ENCODE assay signal across 23 cellular contexts in genomic region chr14:104635717-104636116, GRCh38. TPM values are rescaled to one million over a fixed set of nuclear protein-coding genes. Genes with fewer than 3 reads are reported as not detected.
DNase-seq lines count a peak whose midpoint lies in the region; ATAC-seq and TF ChIP-seq lines count a peak whose summit lies in the region.
"Had no signal": no experiment of that assay in that cellular context is flagged by ENCODE, and none has a peak within 500 bp of the region (broad histone marks: within the 10 kb centered on the region; RNA-seq: fewer than 3 reads in every experiment).

No MANE protein-coding gene starts in this region.

- H3K4me2 ChIP-seq in BLaER1: peak overlapping the region; percentile 84
- H3K4me2 ChIP-seq in neuronal stem cell (ENCODE audit: insufficient read depth, low read length, poor library complexity, severe bottlenecking): no peak overlapping the region
- H3K4me2 ChIP-seq: A549 had no signal

- H2BK5ac ChIP-seq in neuronal stem cell (ENCODE audit: low read length): no peak overlapping the region

- no peak overlapping the region for H4K91ac ChIP-seq in neuronal stem cell (ENCODE audit: low read depth, low read length, poor library complexity)

- TF ChIP-seq CTCF in foreskin keratinocyte (conservative IDR thresholded peaks at IDR 0.05): no peak

- no peaks in the 10 kb centered on the region for H3K36me3 Mint-ChIP-seq in stimulated activated naive B cell treated with anti-CD40 and anti-IgM and Interleukin-4, amounts not matched to agents 10 μg/mL and 1 μg/mL and 100 μg/mL, for 72 hours
- H3K36me3 Mint-ChIP-seq: CD4-positive, CD25-positive, alpha-beta regulatory T cell; CD8-positive, alpha-beta T cell had no signal

- H3K79me1 ChIP-seq in neuronal stem cell (ENCODE audit: low read depth, low read length): no peaks in the 10 kb centered on the region

- peaks cover 27 to 46% of the 10 kb centered on the region in 2 donors for H3K27me3 Mint-ChIP-seq in stimulated activated naive B cell treated with anti-CD40 and anti-IgM and Interleukin-4, amounts not matched to agents 10 μg/mL and 1 μg/mL and 100 μg/mL, for 72 hours
- H3K27me3 Mint-ChIP-seq in stimulated activated naive CD8-positive, alpha-beta T cell treated with anti-CD3 and anti-CD28 coated beads, Interleukin-15, amount 100 ng/mL, for 72 hours: peaks cover 24% of the 10 kb centered on the region

- WGBS in neuronal stem cell (ENCODE audit: extremely low coverage in 2 of 2, insufficient read length in 2 of 2, insufficient replicate concordance in 1 of 2), 2 donors: no CpG with 5 or more reads among the region's 14 CpGs

- H3K4me1 ChIP-seq in BLaER1 (peaks cover 78% of the 10 kb centered on the region), neuronal stem cell (ENCODE audit: control insufficient read depth in 2 of 2, insufficient read depth in 1 of 2, low read depth in 1 of 2, low read length in 2 of 2) (peaks cover 0 to 8% of the 10 kb centered on the region in 2 donors), foreskin keratinocyte (no peaks in the 10 kb centered on the region)
- H3K4me1 ChIP-seq: HAP-1 had no signal

- peak overlapping the region; percentile 28 for H3K14ac ChIP-seq in neuronal stem cell (ENCODE audit: low read length)

- peaks cover 7 to 11% of the 10 kb centered on the region in 2 donors for H3K4me1 Mint-ChIP-seq in stimulated activated naive B cell treated with anti-CD40 and anti-IgM and Interleukin-4, amounts not matched to agents 10 μg/mL and 1 μg/mL and 100 μg/mL, for 72 hours
- peaks cover 6% of the 10 kb centered on the region for H3K4me1 Mint-ChIP-seq in stimulated activated naive CD8-positive, alpha-beta T cell treated with anti-CD3 and anti-CD28 coated beads, Interleukin-15, amount 100 ng/mL, for 72 hours
- H3K4me1 Mint-ChIP-seq: CD4-positive, CD25-positive, alpha-beta regulatory T cell had no signal

- H3K4me3 ChIP-seq in BLaER1: no peak overlapping the region
- H3K4me3 ChIP-seq in H7 (ENCODE audit: insufficient read depth, low read depth, low read length): no peak overlapping the region
- no peak overlapping the region for H3K4me3 ChIP-seq in neuronal stem cell (ENCODE audit: low read length in 2 of 2)
- H3K4me3 ChIP-seq: A549, GM12878, GM23248, HAP-1 had no signal

- no peaks in the 10 kb centered on the region for H3K9me3 ChIP-seq in BLaER1
- no peaks in the 10 kb centered on the region for H3K9me3 ChIP-seq in neuronal stem cell (replicated peaks in 1 of 2; ENCODE audit: control insufficient read depth in 2 of 2, insufficient read depth in 1 of 2, low read depth in 1 of 2, low read length in 2 of 2)
- H3K9me3 ChIP-seq: A549, BE2C, Caco-2, HAP-1 had no signal

- H2BK120ac ChIP-seq in neuronal stem cell (ENCODE audit: low read depth, low read length): no peak overlapping the region

- no peak overlapping the region for H2AK5ac ChIP-seq in neuronal stem cell (ENCODE audit: low read depth, low read length)

- no peaks in the 10 kb centered on the region for H3K36me3 ChIP-seq in BLaER1
- no peaks in the 10 kb centered on the region for H3K36me3 ChIP-seq in H7 (replicated peaks; ENCODE audit: control insufficient read depth, insufficient read depth, low read length)
- H3K36me3 ChIP-seq in neuronal stem cell (replicated peaks in 1 of 2; ENCODE audit: control insufficient read depth in 2 of 2, insufficient read depth in 2 of 2, low read length in 2 of 2): no peaks in the 10 kb centered on the region
- H3K36me3 ChIP-seq: BE2C, HAP-1 had no signal

- no peaks in the 10 kb centered on the region for H3K27me3 ChIP-seq in BLaER1
- no peaks in the 10 kb centered on the region for H3K27me3 ChIP-seq in H7 (ENCODE audit: control insufficient read depth, insufficient read depth, low read length)
- H3K27me3 ChIP-seq in neuronal stem cell (ENCODE audit: control insufficient read depth in 3 of 3, insufficient read depth in 3 of 3, low read depth in 1 of 3, low read length in 3 of 3): peaks cover 0 to 50% (median 0%) of the 10 kb centered on the region in 3 experiments
- peaks cover 5% of the 10 kb centered on the region for H3K27me3 ChIP-seq in foreskin keratinocyte
- H3K27me3 ChIP-seq: BE2C had no signal

- H3K18ac ChIP-seq in neuronal stem cell (ENCODE audit: low read length): peak overlapping the region; percentile 72

- H4K20me1 ChIP-seq in BLaER1: no peaks in the 10 kb centered on the region

- H3K9me3 Mint-ChIP-seq in stimulated activated naive B cell treated with anti-CD40 and anti-IgM and Interleukin-4, amounts not matched to agents 10 μg/mL and 1 μg/mL and 100 μg/mL, for 72 hours: no peaks in the 10 kb centered on the region
- H3K9me3 Mint-ChIP-seq in stimulated activated naive CD8-positive, alpha-beta T cell treated with anti-CD3 and anti-CD28 coated beads, Interleukin-15, amount 100 ng/mL, for 72 hours: no peaks in the 10 kb centered on the region
- H3K9me3 Mint-ChIP-seq: CD4-positive, CD25-positive, alpha-beta regulatory T cell; CD8-positive, alpha-beta T cell; HFFc6 had no signal

- no peak overlapping the region for H4K8ac ChIP-seq in neuronal stem cell (ENCODE audit: low read depth, low read length)

- no peak overlapping the region for H3K4me3 Mint-ChIP-seq in stimulated activated naive B cell treated with anti-CD40 and anti-IgM and Interleukin-4, amounts not matched to agents 10 μg/mL and 1 μg/mL and 100 μg/mL, for 72 hours
- H3K4me3 Mint-ChIP-seq in stimulated activated naive CD8-positive, alpha-beta T cell treated with anti-CD3 and anti-CD28 coated beads, Interleukin-15, amount 100 ng/mL, for 72 hours: no peak overlapping the region
- H3K4me3 Mint-ChIP-seq: CD4-positive, CD25-positive, alpha-beta regulatory T cell; CD8-positive, alpha-beta T cell; HFFc6 had no signal

- H2AFZ ChIP-seq in neuronal stem cell (ENCODE audit: low read length): no peak overlapping the region
- H2AFZ ChIP-seq: GM23248 had no signal

- H2BK12ac ChIP-seq in neuronal stem cell (ENCODE audit: low read length): no peak overlapping the region

- H2BK15ac ChIP-seq in neuronal stem cell (ENCODE audit: low read length): peak overlapping the region; percentile 42

- H3K27ac ChIP-seq in BLaER1 (peak overlapping the region; percentile 97), neuronal stem cell (replicated peaks; ENCODE audit: low read length) (no peak overlapping the region), foreskin keratinocyte (no peak overlapping the region)
- H3K27ac ChIP-seq: A549, C4-2B, GM23248 had no signal

- DNase-seq in H7: peak; percentile 32
- DNase-seq in neuronal stem cell (ENCODE audit: low spot score): no peak
- DNase-seq in stimulated activated naive B cell treated with anti-CD40 and anti-IgM and Interleukin-4, amounts not matched to agents 10 μg/mL and 1 μg/mL and 100 μg/mL, for 72 hours: no peak
- DNase-seq in stimulated activated naive CD8-positive, alpha-beta T cell treated with anti-CD3 and anti-CD28 coated beads, Interleukin-15, amount 100 ng/mL, for 72 hours: no peak
- no peak for DNase-seq in foreskin keratinocyte
- DNase-seq in SHP77 (lab: John Stamatoyannopoulos, UW): no peak
- DNase-seq: 8988T; ACHN; AML-193; BE2C; Caco-2; CD4-positive, CD25-positive, alpha-beta regulatory T cell; CD8-positive, alpha-beta T cell; DMS153; DND-41; GM23248; HFFc6 had no signal

- H3K23ac ChIP-seq in neuronal stem cell (ENCODE audit: low read depth, low read length, poor library complexity): peak overlapping the region; percentile 17

- peak overlapping the region; percentile 42 for H3K27ac Mint-ChIP-seq in stimulated activated naive B cell treated with anti-CD40 and anti-IgM and Interleukin-4, amounts not matched to agents 10 μg/mL and 1 μg/mL and 100 μg/mL, for 72 hours
- H3K27ac Mint-ChIP-seq in stimulated activated naive CD8-positive, alpha-beta T cell treated with anti-CD3 and anti-CD28 coated beads, Interleukin-15, amount 100 ng/mL, for 72 hours: no peak overlapping the region
- H3K27ac Mint-ChIP-seq: CD4-positive, CD25-positive, alpha-beta regulatory T cell; CD8-positive, alpha-beta T cell; HFFc6 had no signal

- no peak for ATAC-seq in stimulated activated naive B cell treated with anti-CD40 and anti-IgM and Interleukin-4, amounts not matched to agents 10 μg/mL and 1 μg/mL and 100 μg/mL, for 72 hours (replicated peaks)
- ATAC-seq in stimulated activated naive CD8-positive, alpha-beta T cell treated with anti-CD3 and anti-CD28 coated beads, Interleukin-15, amount 100 ng/mL, for 72 hours: no peak
- no peak for ATAC-seq in foreskin keratinocyte
- ATAC-seq: A549; CD8-positive, alpha-beta T cell; GM12878 had no signal

- H3K4ac ChIP-seq in neuronal stem cell (ENCODE audit: low read length): no peak overlapping the region

- H3K9ac ChIP-seq in BLaER1 (0 out of 2 replicates have a peak overlapping the region, but pooled peaks have one; percentile 81), neuronal stem cell (ENCODE audit: low read depth, low read length, poor library complexity) (no peak overlapping the region)
- H3K9ac ChIP-seq: GM23248 had no signal

RNA-seq across cellular contexts. Expression of gene TMEM179, which starts 31.1 kb away (rescaled TPM):
- total RNA-seq in H7 (2014; rRNA removed; shearing (Covaris generic)): 1.9 and 3.2 TPM in 2 replicates
- 3.0 TPM for polyA plus RNA-seq in neuronal stem cell (2013, experiment 1 of 2)
- polyA plus RNA-seq in neuronal stem cell (2013, experiment 2 of 2): 2.8 TPM
- not detected in 2 replicates for total RNA-seq in foreskin keratinocyte
- not detected in 2 replicates for polyA plus RNA-seq in foreskin keratinocyte
- total RNA-seq: Caco-2; CD4-positive, CD25-positive, alpha-beta regulatory T cell; CD8-positive, alpha-beta T cell; GM12878; GM23248; H4; HFFc6 had no signal
- polyA plus RNA-seq: CD4-positive, CD25-positive, alpha-beta regulatory T cell; GM12878; GM23248 had no signal

RNA-seq across cellular contexts. Expression of gene INF2, which starts 53.7 kb away (rescaled TPM):
- total RNA-seq in H7 (2014; rRNA removed; shearing (Covaris generic)): 62.8 and 78.6 TPM in 2 replicates
- 19.0 TPM for polyA plus RNA-seq in neuronal stem cell (2013, experiment 1 of 2)
- polyA plus RNA-seq in neuronal stem cell (2013, experiment 2 of 2): 19.6 TPM
- total RNA-seq in foreskin keratinocyte: 82.1 and 94.5 TPM in 2 replicates
- 88.3 and 101 TPM in 2 replicates for polyA plus RNA-seq in foreskin keratinocyte

RNA-seq across cellular contexts. Expression of gene C14orf180, which starts 56.2 kb away (rescaled TPM):
- not detected in 2 replicates for total RNA-seq in H7 (2014; rRNA removed; shearing (Covaris generic))
- polyA plus RNA-seq in neuronal stem cell (2013, experiment 1 of 2): not detected
- not detected for polyA plus RNA-seq in neuronal stem cell (2013, experiment 2 of 2)
- not detected in 2 replicates for total RNA-seq in foreskin keratinocyte
- not detected in 2 replicates for polyA plus RNA-seq in foreskin keratinocyte
- total RNA-seq: Caco-2; CD4-positive, CD25-positive, alpha-beta regulatory T cell; CD8-positive, alpha-beta T cell; GM12878; GM23248; H4; HFFc6 had no signal
- polyA plus RNA-seq: A549; CD4-positive, CD25-positive, alpha-beta regulatory T cell; GM12878; GM23248 had no signal
